Comparison of ENCODE assay signal across 8 cellular contexts in the genomic region with DNA sequence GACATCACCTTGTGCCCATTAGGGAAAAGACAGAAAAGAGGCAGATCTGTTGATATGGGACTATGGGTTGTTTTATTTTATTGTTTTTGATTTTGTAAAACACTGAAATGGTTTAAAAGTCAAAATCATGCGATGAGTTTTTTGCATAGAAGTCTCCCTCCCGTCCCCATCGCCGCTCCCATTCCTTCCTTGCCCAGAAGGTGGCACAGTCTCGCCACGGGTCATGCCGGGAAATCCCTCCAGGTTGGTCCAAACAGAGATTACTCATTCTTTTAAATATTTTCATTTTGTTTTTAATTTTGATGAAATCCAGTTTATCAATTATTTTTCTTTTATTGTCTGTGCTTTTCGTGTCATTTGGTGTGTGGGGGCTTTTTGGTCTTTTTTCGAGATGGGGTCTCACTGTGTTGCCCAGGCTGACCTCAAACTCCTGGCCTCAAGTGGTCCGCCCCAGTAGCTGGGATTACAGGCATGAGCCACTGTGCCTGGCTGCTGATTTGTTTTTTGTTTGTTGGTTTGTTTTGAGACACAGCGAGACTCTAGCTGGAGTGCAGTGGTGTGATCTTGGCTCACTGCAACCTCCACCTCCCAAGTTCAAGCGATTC. TPM values are rescaled to one million over a fixed set of nuclear protein-coding genes. Genes with fewer than 3 reads are reported as not detected.
DNase-seq lines count a peak whose midpoint lies in the region; ATAC-seq and FAIRE-seq lines count a peak whose summit lies in the region.

No MANE protein-coding gene starts in this region.

- DNase-seq in activated CD4-positive, alpha-beta T cell treated with anti-CD3 and anti-CD28 coated beads for 48 hours, result peak; percentile 60
- DNase-seq in activated CD4-positive, alpha-beta T cell treated with anti-CD3 and anti-CD28 coated beads, Interleukin-2, amount 50 U/mL, for 1 hour, result no peak
- peak; percentile 55 for DNase-seq in M059J (ENCODE audit: low read depth)
- DNase-seq in amniotic stem cell (lab: John Stamatoyannopoulos, UW), result peak; percentile 38
- peak; percentile 19 for DNase-seq in superior temporal gyrus (ENCODE audit: extremely low spot score)
- DNase-seq in SK-N-DZ (ENCODE audit: low spot score), result no peak

- peak; percentile 82 for FAIRE-seq in islet of Langerhans (lab: Jason Lieb, UNC)

- no peak for ATAC-seq in HG03175 (IDR thresholded peaks at IDR 0.05; ENCODE audit: unreplicated experiment)

RNA-seq across cellular contexts. Expression of gene PGPEP1, which starts 9.2 kb away (rescaled TPM):
- total RNA-seq in M059J (2014; rRNA removed; shearing (Covaris generic)), result 10.3 and 13.5 TPM in 2 replicates
- polyA plus RNA-seq in SK-N-DZ (2014; cell fraction: cytosol; rRNA removed), result 0.05 and 0.13 TPM in 2 replicates
- polyA plus RNA-seq in SK-N-DZ (2014; cell fraction: nucleus; rRNA removed), result not detected in 2 replicates

RNA-seq across cellular contexts. Expression of gene LSM4, which starts 26.8 kb away (rescaled TPM):
- total RNA-seq in M059J (2014; rRNA removed; shearing (Covaris generic)), result 314 and 393 TPM in 2 replicates
- 531 and 764 TPM in 2 replicates for polyA plus RNA-seq in SK-N-DZ (2014; cell fraction: cytosol; rRNA removed)
- 542 and 583 TPM in 2 replicates for polyA plus RNA-seq in SK-N-DZ (2014; cell fraction: nucleus; rRNA removed)

RNA-seq across cellular contexts. Expression of gene GDF15, which starts 36.3 kb away (rescaled TPM):
- 3.3 and 5.4 TPM in 2 replicates for total RNA-seq in M059J (2014; rRNA removed; shearing (Covaris generic))
- polyA plus RNA-seq in SK-N-DZ (2014; cell fraction: cytosol; rRNA removed), result 0.28 TPM in 1 of 2 replicates, not detected in the other
- not detected in 2 replicates for polyA plus RNA-seq in SK-N-DZ (2014; cell fraction: nucleus; rRNA removed)

RNA-seq across cellular contexts. Expression of gene LRRC25, which starts 47.8 kb away (rescaled TPM):
- total RNA-seq in M059J (2014; rRNA removed; shearing (Covaris generic)), result not detected in 2 replicates
- polyA plus RNA-seq in SK-N-DZ (2014; cell fraction: cytosol; rRNA removed), result 0.10 TPM in 1 of 2 replicates, not detected in the other
- polyA plus RNA-seq in SK-N-DZ (2014; cell fraction: nucleus; rRNA removed), result not detected in 2 replicates

Comparison
In these comparisons a context has a peak if more than half of its experiments do, and no peak if none do; other contexts are left out.
1. DNase-seq: peak in activated CD4-positive, alpha-beta T cell treated with anti-CD3 and anti-CD28 coated beads for 48 hours (single experiment), M059J (single experiment), amniotic stem cell (single experiment) and superior temporal gyrus (single experiment); none in activated CD4-positive, alpha-beta T cell treated with anti-CD3 and anti-CD28 coated beads, Interleukin-2, amount 50 U/mL, for 1 hour (single experiment) and SK-N-DZ (single experiment).